25 cellular contexts compared by ENCODE assay signal in genomic region chr10:103580011-103580410, GRCh38.
DNase-seq lines count a peak whose midpoint lies in the region; ATAC-seq and TF ChIP-seq lines count a peak whose summit lies in the region.
"Had no signal": no experiment of that assay in that cellular context is flagged by ENCODE, and none has a peak within 500 bp of the region (broad histone marks: within the 10 kb centered on the region; RNA-seq: fewer than 3 reads in every experiment).

No MANE protein-coding gene starts in this region.

- TF ChIP-seq CTCF in NB4 (IDR thresholded peaks at IDR 0.05; ENCODE audit: low read depth, low read length): peak; percentile 3

- H3K4me1 ChIP-seq in skeletal muscle tissue (ENCODE audit: control insufficient read depth in 3 of 3, insufficient read depth in 3 of 3, low read length in 3 of 3): peaks cover 39 to 52% (median 40%) of the 10 kb centered on the region in 3 donors
- H3K4me1 ChIP-seq: breast epithelium had no signal

- no peaks in the 10 kb centered on the region for H3K27me3 ChIP-seq in skeletal muscle tissue (ENCODE audit: control insufficient read depth in 3 of 3, insufficient read depth in 3 of 3, low read length in 3 of 3)
- H3K27me3 ChIP-seq: BE2C, breast epithelium, ovary had no signal

- no peaks in the 10 kb centered on the region for H3K9me3 ChIP-seq in skeletal muscle tissue (ENCODE audit: control insufficient read depth in 3 of 3, low read length in 3 of 3)
- H3K9me3 ChIP-seq: BE2C, breast epithelium, ovary had no signal

- peaks cover 0 to 9% (median 3%) of the 10 kb centered on the region in 3 donors for H3K36me3 ChIP-seq in skeletal muscle tissue (ENCODE audit: control insufficient read depth in 3 of 3, insufficient read depth in 3 of 3, low read length in 3 of 3)
- H3K36me3 ChIP-seq: BE2C, breast epithelium, gastroesophageal sphincter, ovary had no signal

- no peak for ATAC-seq in GM18873 (IDR thresholded peaks at IDR 0.05; ENCODE audit: low FRiP score, unreplicated experiment)
- ATAC-seq: gastroesophageal sphincter, natural killer cell, Panc1 had no signal

- peak overlapping the region in 2 of 3 donors; percentile 36 to 76 for H3K9ac ChIP-seq in skeletal muscle tissue (ENCODE audit: low read depth in 1 of 3, low read length in 3 of 3)

- no peak for TF ChIP-seq POLR2A in NB4 (IDR thresholded peaks at IDR 0.05; ENCODE audit: extremely low read depth, insufficient read length)

- DNase-seq in ELF-1 (ENCODE audit: low read depth, low spot score) (peak; percentile 40), NB4 (ENCODE audit: low read depth) (no peak), iPS-NIHi11 (ENCODE audit: low spot score) (peak; percentile 70), nucleus accumbens (lab: John Stamatoyannopoulos, UW) (no peak), NCI-H146 (lab: John Stamatoyannopoulos, UW) (no peak)
- DNase-seq: ACHN; activated CD4-positive, alpha-beta T cell treated with anti-CD3 and anti-CD28 coated beads, Interleukin-2, amount 10 ng/mL, durations not matched to agents 24 days and 14 days; activated effector memory CD4-positive, alpha-beta T cell treated with Interleukin-2 at 50 U/mL for 16 hours; BE2C; DMS53; left cardiac atrium; natural killer cell; NCI-H187; NCI-H524 treated with DMSO at 0.1 percent for 48 hours; ovary; retina; Right ventricle myocardium superior; stimulated activated CD4-positive, alpha-beta T cell treated with anti-CD3 and anti-CD28 coated beads, Interleukin-1b, Interleukin-23, amount 100 ng/mL, for 48 hours; stimulated activated naive CD4-positive, alpha-beta T cell treated with Interleukin-2 at 50 U/mL for 16 hours had no signal

- H3K27ac ChIP-seq in skeletal muscle tissue (ENCODE audit: low read depth, low read length): peak overlapping the region; percentile 91
- H3K27ac ChIP-seq: breast epithelium, gastroesophageal sphincter, ovary had no signal

- H3K4me3 ChIP-seq in NB4 (ENCODE audit: low read depth, low read length) (no peak overlapping the region), skeletal muscle tissue (ENCODE audit: low read length in 3 of 3) (peak overlapping the region in 2 of 3 donors; percentile 47 to 56)
- H3K4me3 ChIP-seq: breast epithelium, gastroesophageal sphincter, lung, ovary had no signal

Comparison
In these comparisons a context has a peak if more than half of its experiments do, and no peak if none do; other contexts are left out.
1. DNase-seq: peak in ELF-1 (single experiment) and iPS-NIHi11 (single experiment); none in NB4 (single experiment), nucleus accumbens (0 of 56) and NCI-H146 (single experiment).